ENCODE assay signal across 8 cellular contexts in genomic region chr5:171387255-171387969, GRCh38. TPM values are rescaled to one million over a fixed set of nuclear protein-coding genes. Genes with fewer than 3 reads are reported as not detected.
DNase-seq lines count a peak whose midpoint lies in the region; ATAC-seq, FAIRE-seq and TF ChIP-seq lines count a peak whose summit lies in the region.

NPM1 (plus strand) TSS chr5:171387849; CDS start chr5:171387949, 100 bp downstream.

- ATAC-seq in HG02763 (IDR thresholded peaks at IDR 0.05; ENCODE audit: unreplicated experiment), result peak; percentile 81
- peak; percentile 78 for ATAC-seq in activated naive CD8-positive, alpha-beta T cell treated with anti-CD3 and anti-CD28 coated beads, Interleukin-2, amount 50 U/mL, for 24 hours
- peak; percentile 97 for ATAC-seq in Right ventricle myocardium superior (ENCODE audit: poor library complexity)
- peak; percentile 93 to 97 (median 95) for ATAC-seq in pancreas

- H3K27me3 ChIP-seq in pancreas (no peaks in the 10 kb centered on the region), tibial artery (no peaks in the 10 kb centered on the region)

- WGBS in pancreas, 2 donors, result 0% methylated on average over 59 to 60 of the region's 60 CpGs

- no peaks in the 10 kb centered on the region for H3K9me3 Mint-ChIP-seq in activated naive CD8-positive, alpha-beta T cell treated with anti-CD3 and anti-CD28 coated beads, Interleukin-2, amount 50 U/mL, for 24 hours

- peaks cover 0 to 11% (median 0%) of the 10 kb centered on the region in 3 donors for H3K36me3 ChIP-seq in pancreas
- H3K36me3 ChIP-seq in tibial artery, result peaks cover 7 to 12% (median 12%) of the 10 kb centered on the region in 3 donors

- H3K9me3 ChIP-seq in pancreas (no peaks in the 10 kb centered on the region), tibial artery (no peaks in the 10 kb centered on the region)

- H3K36me3 Mint-ChIP-seq in activated naive CD8-positive, alpha-beta T cell treated with anti-CD3 and anti-CD28 coated beads, Interleukin-2, amount 50 U/mL, for 24 hours (ENCODE audit: low read depth), result peaks cover 50% of the 10 kb centered on the region

- DNase-seq in GM12865 (ENCODE audit: low read depth) (peak; percentile 100), NCI-H1417 treated with DMSO at 0.1 percent for 48 hours (lab: John Stamatoyannopoulos, UW) (peak; percentile 86), SW480 (ENCODE audit: low spot score) (peak; percentile 99), Right ventricle myocardium superior (peak; percentile 97), pancreas (peak; percentile 96 to 100 (median 98)), tibial artery (peak; percentile 91 to 98)
- peak; percentile 97 for DNase-seq in activated naive CD8-positive, alpha-beta T cell treated with anti-CD3 and anti-CD28 coated beads, Interleukin-2, amount 50 U/mL, for 24 hours

- peak; percentile 17 for FAIRE-seq in pancreas (lab: Jason Lieb, UNC)

- TF ChIP-seq CTCF in GM12865 (IDR thresholded peaks at IDR 0.05; ENCODE audit: insufficient read depth, low read depth, low read length, missing control alignments) (no peak), pancreas (IDR thresholded peaks at IDR 0.05) (no peak), tibial artery (IDR thresholded peaks at IDR 0.05) (no peak)

- peak within 1 kb of the TSS; percentile 100 for H3K27ac Mint-ChIP-seq in activated naive CD8-positive, alpha-beta T cell treated with anti-CD3 and anti-CD28 coated beads, Interleukin-2, amount 50 U/mL, for 24 hours

- H3K27ac ChIP-seq in pancreas, result peak within 1 kb of the TSS; percentile 74 to 88 (median 80)
- H3K27ac ChIP-seq in tibial artery, result peak within 1 kb of the TSS; percentile 87 to 94

- peak within 1 kb of the TSS; percentile 98 for H3K4me3 Mint-ChIP-seq in activated naive CD8-positive, alpha-beta T cell treated with anti-CD3 and anti-CD28 coated beads, Interleukin-2, amount 50 U/mL, for 24 hours

- peaks cover 11% of the 10 kb centered on the region for H3K27me3 Mint-ChIP-seq in activated naive CD8-positive, alpha-beta T cell treated with anti-CD3 and anti-CD28 coated beads, Interleukin-2, amount 50 U/mL, for 24 hours

- H3K4me1 Mint-ChIP-seq in activated naive CD8-positive, alpha-beta T cell treated with anti-CD3 and anti-CD28 coated beads, Interleukin-2, amount 50 U/mL, for 24 hours, result peaks cover 63% of the 10 kb centered on the region

- intact Hi-C loops in Right ventricle myocardium superior (cut with DNase I) (no loop called here), pancreas (cut with DNase I) (no loop called here), tibial artery (cut with DNase I; ENCODE audit: low total_unique reads) (no loop called here)

- peaks cover 0 to 17% (median 3%) of the 10 kb centered on the region in 3 donors for H3K4me1 ChIP-seq in pancreas
- H3K4me1 ChIP-seq in tibial artery, result peaks cover 0 to 40% (median 18%) of the 10 kb centered on the region in 4 donors

- H3K4me3 ChIP-seq in GM12865 (ENCODE audit: low read depth, low read length), result peak within 1 kb of the TSS; percentile 90
- H3K4me3 ChIP-seq in pancreas, result peak within 1 kb of the TSS; percentile 74 to 90 (median 88)
- peak within 1 kb of the TSS; percentile 73 to 88 for H3K4me3 ChIP-seq in tibial artery

RNA-seq across cellular contexts. Expression of gene NPM1, which starts in this region (rescaled TPM):
- total RNA-seq in Right ventricle myocardium superior, result 342 TPM
- 100 to 1,000 TPM; 412 to 942 (median 582) TPM for total RNA-seq in pancreas
- 100 to 1,000 TPM; 671 to 793 TPM for polyA plus RNA-seq in pancreas

Comparison
In these comparisons a context has a peak if more than half of its experiments do, and no peak if none do; other contexts are left out.
1. Peak in every context shown above with its lines: DNase-seq, ATAC-seq, H3K4me3 ChIP-seq and H3K27ac ChIP-seq.